1 cellular context compared by ENCODE assay signal in genomic region chr1:232951605-232952004, GRCh38.
TF ChIP-seq lines count a peak whose summit lies in the region.

No MANE protein-coding gene starts in this region.

TF ChIP-seq in IMR-90, 13 proteins besides CTCF, POLR2A, EP300 and RAD21 (continued from another document):
- TF ChIP-seq NFE2L2 (IDR thresholded peaks at IDR 0.05; ENCODE audit: low read depth, low read length) (no peak), MXI1 (IDR thresholded peaks at IDR 0.05; ENCODE audit: borderline replicate concordance, low read depth, low read length) (no peak), FOS (IDR thresholded peaks at IDR 0.05; ENCODE audit: low read depth, low read length) (no peak)
